Comparison of ENCODE assay signal across 11 cellular contexts in the genomic region with DNA sequence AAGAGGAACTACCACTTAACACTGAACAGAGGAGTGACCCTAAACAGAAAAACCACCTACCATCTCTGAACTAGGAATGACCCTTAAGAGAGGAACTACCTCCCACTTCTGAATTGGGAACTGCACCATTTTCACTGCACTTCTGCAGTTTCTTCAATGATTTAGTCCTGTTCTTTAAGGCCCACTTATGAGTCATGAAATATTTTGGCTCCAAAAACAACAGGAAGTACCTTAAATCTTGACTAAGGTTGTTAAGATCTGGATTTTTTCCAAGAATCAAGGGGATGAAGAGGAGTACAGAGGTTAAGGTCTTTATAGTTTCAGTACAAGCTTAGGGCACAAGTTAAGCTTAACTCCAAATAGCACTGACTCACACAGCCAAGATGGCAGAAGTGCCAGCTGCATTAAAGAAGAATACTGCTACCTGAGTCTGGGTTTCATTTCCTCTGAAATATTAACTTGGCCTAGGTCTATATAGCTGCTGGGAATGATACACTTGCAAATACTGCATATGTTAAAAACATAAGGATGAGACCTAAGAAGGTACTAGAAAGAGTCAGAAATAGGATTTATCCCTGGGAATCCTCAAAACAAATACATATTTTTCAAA. TPM values are rescaled to one million over a fixed set of nuclear protein-coding genes. Genes with fewer than 3 reads are reported as not detected.
DNase-seq lines count a peak whose midpoint lies in the region; ATAC-seq and TF ChIP-seq lines count a peak whose summit lies in the region.
"Had no signal": no experiment of that assay in that cellular context is flagged by ENCODE, and none has a peak within 500 bp of the region (broad histone marks: within the 10 kb centered on the region; RNA-seq: fewer than 3 reads in every experiment).

No MANE protein-coding gene starts in this region.

- DNase-seq in GM12865 (ENCODE audit: low read depth) (peak; percentile 20), NOMO-1 treated with DMSO at 0.1 percent for 48 hours (lab: John Stamatoyannopoulos, UW; ENCODE audit: unreplicated experiment) (peak; percentile 66), mammary epithelial cell (peak; percentile 54), substantia nigra (lab: John Stamatoyannopoulos, UW) (no peak), GM13977 (ENCODE audit: low spot score) (no peak)
- DNase-seq: activated CD8-positive, alpha-beta memory T cell treated with anti-CD3 and anti-CD28 coated beads, Interleukin-2, amount 50 U/mL, for 4 hours; DMS79; pancreas had no signal

- TF ChIP-seq CTCF in GM12865 (IDR thresholded peaks at IDR 0.05; ENCODE audit: insufficient read depth, low read depth, low read length, missing control alignments) (no peak), mammary epithelial cell (conservative IDR thresholded peaks at IDR 0.05 in 1 of 2, IDR thresholded peaks at IDR 0.05 in 1 of 2; ENCODE audit: extremely low read depth in 1 of 2, insufficient read depth in 1 of 2, low read depth in 1 of 2, low read length in 2 of 2) (no peak), neutrophil (IDR thresholded peaks at IDR 0.05) (no peak), GM13977 (IDR thresholded peaks at IDR 0.05; ENCODE audit: extremely low read depth, insufficient read depth, missing control alignments) (no peak)

- no peaks in the 10 kb centered on the region for H4K20me1 ChIP-seq in mammary epithelial cell (ENCODE audit: insufficient read depth, low read length)

- intact Hi-C loops in mammary epithelial cell (cut with micrococcal nuclease), result no loop called here

- H3K4me1 ChIP-seq in mammary epithelial cell (ENCODE audit: insufficient read depth, low read length) (peaks cover 39% of the 10 kb centered on the region), neutrophil (ENCODE audit: control insufficient read depth in 1 of 2, insufficient read depth in 1 of 2, low read depth in 1 of 2, low read length in 1 of 2) (peaks cover 11 to 13% of the 10 kb centered on the region in 2 experiments)

- in situ Hi-C loops in mammary epithelial cell (cut with MboI; ENCODE audit: low sequenced_read_pairs in 2 of 2), result no loop called here
- in situ Hi-C loops in GM13977 (cut with MboI; ENCODE audit: low pct_unique_long_range_greater_than_20kb, low sequenced_read_pairs, unreplicated experiment), result no loop called here

- H3K4me2 ChIP-seq in mammary epithelial cell (ENCODE audit: insufficient read depth, low read depth, low read length), result peak overlapping the region; percentile 31

- H2AFZ ChIP-seq in mammary epithelial cell (ENCODE audit: low read depth, low read length), result no peak overlapping the region

- H3K79me2 ChIP-seq in mammary epithelial cell (ENCODE audit: insufficient read depth, low read length), result peaks cover 77% of the 10 kb centered on the region

- H3K9me3 ChIP-seq in mammary epithelial cell (replicated peaks; ENCODE audit: insufficient read depth, low read length), result no peaks in the 10 kb centered on the region
- H3K9me3 ChIP-seq in neutrophil, result no peaks in the 10 kb centered on the region
- H3K9me3 ChIP-seq: pancreas had no signal

- H3K36me3 ChIP-seq in mammary epithelial cell (ENCODE audit: insufficient read depth, low read length) (peaks cover 12% of the 10 kb centered on the region), neutrophil (peaks cover 11% of the 10 kb centered on the region)
- H3K36me3 ChIP-seq: pancreas had no signal

- H3K27ac ChIP-seq in mammary epithelial cell (ENCODE audit: insufficient read depth, low read depth, low read length) (peak overlapping the region; percentile 25), neutrophil (peak overlapping the region; percentile 13), substantia nigra (ENCODE audit: low read depth, low read length, poor library complexity, severe bottlenecking) (no peak overlapping the region)

- H3K9ac ChIP-seq in mammary epithelial cell (ENCODE audit: insufficient read depth, low read length), result no peak overlapping the region

- no peak overlapping the region for H3K4me3 ChIP-seq in GM12865 (ENCODE audit: low read depth, low read length)
- H3K4me3 ChIP-seq in mammary epithelial cell (replicated peaks in 1 of 3; ENCODE audit: insufficient read depth in 1 of 3, low read depth in 2 of 3, low read length in 3 of 3), result no peak overlapping the region
- H3K4me3 ChIP-seq in neutrophil (ENCODE audit: low read depth in 1 of 2, low read length in 1 of 2), result no peak overlapping the region
- H3K4me3 ChIP-seq: pancreas had no signal

- dilution Hi-C loops in mammary epithelial cell (cut with HindIII; ENCODE audit: low sequenced_read_pairs), result loop anchor here (5.0 kb wide), 2 partner anchors 42 to 92 kb away; no protein-coding TSS in a partner anchor

- CTCF ChIA-PET in mammary epithelial cell (lab: Charles Lee; ENCODE audit: low non-redundant PET), result no interaction called here

- H3K27me3 ChIP-seq in mammary epithelial cell (ENCODE audit: insufficient read depth, low read length), result no peaks in the 10 kb centered on the region
- peaks cover 11% of the 10 kb centered on the region for H3K27me3 ChIP-seq in neutrophil
- H3K27me3 ChIP-seq: pancreas had no signal

- ATAC-seq in HG03135 (IDR thresholded peaks at IDR 0.05; ENCODE audit: unreplicated experiment) (no peak), HG03095 (IDR thresholded peaks at IDR 0.05; ENCODE audit: unreplicated experiment) (no peak)
- ATAC-seq: pancreas had no signal

- BruUV-seq in mammary epithelial cell (replicated peaks; lab: Mats Ljungman, UMichigan), result no TSS peak

RNA-seq across cellular contexts. Expression of gene NPC2, which starts 4.2 kb away (rescaled TPM):
- total RNA-seq in mammary epithelial cell, result 100 to 1,000 TPM; 248 to 347 TPM
- polyA plus RNA-seq in mammary epithelial cell, result 466 TPM
- 327 TPM for polyA minus RNA-seq in mammary epithelial cell

RNA-seq across cellular contexts. Expression of gene ISCA2, which starts 4.7 kb away (rescaled TPM):
- 10 to 100 TPM in 1 of 2 donors, 1 to 10 TPM in 1; 6.7 to 18.2 TPM for total RNA-seq in mammary epithelial cell
- polyA plus RNA-seq in mammary epithelial cell, result 20.5 TPM
- not detected for polyA minus RNA-seq in mammary epithelial cell

Comparison
In these comparisons a context has a peak if more than half of its experiments do, and no peak if none do; other contexts are left out.
1. DNase-seq: peak in GM12865 (single experiment), NOMO-1 treated with DMSO at 0.1 percent for 48 hours (single experiment) and mammary epithelial cell (single experiment); none in substantia nigra (0 of 49) and GM13977 (single experiment).